ENCODE assay signal across 9 cellular contexts in genomic region chr18:76495435-76496199, GRCh38. TPM values are rescaled to one million over a fixed set of nuclear protein-coding genes. Genes with fewer than 3 reads are reported as not detected.
DNase-seq lines count a peak whose midpoint lies in the region; ATAC-seq lines count a peak whose summit lies in the region.
"Had no signal": no experiment of that assay in that cellular context is flagged by ENCODE, and none has a peak within 500 bp of the region (broad histone marks: within the 10 kb centered on the region; RNA-seq: fewer than 3 reads in every experiment).

No MANE protein-coding gene starts in this region.

- DNase-seq in NCI-H1105 (lab: John Stamatoyannopoulos, UW) = peak; percentile 13
- DNase-seq in NCI-H1105 treated with DMSO at 0.1 percent for 48 hours (lab: John Stamatoyannopoulos, UW) = no peak
- peak in 9 of 34 experiments; percentile 6 to 35 (median 20) for DNase-seq in T-cell
- DNase-seq in epithelial cell of prostate (ENCODE audit: low read depth, low spot score) = no peak

- peak overlapping the region; percentile 82 for H3K9ac ChIP-seq in HUES48 (ENCODE audit: low read depth, low read length)

- H3K4me1 Mint-ChIP-seq in T-cell = peaks cover 18 to 35% (median 33%) of the 10 kb centered on the region in 3 donors

- H3K4me3 Mint-ChIP-seq in T-cell = peak overlapping the region; percentile 85 to 88 (median 87)

- no peaks in the 10 kb centered on the region for H3K36me3 Mint-ChIP-seq in T-cell

- H3K27ac Mint-ChIP-seq in T-cell = peak overlapping the region; percentile 52 to 55

- CTCF ChIA-PET in T-cell (lab: Charles Lee) = interaction anchor here in 1 of 2 donors (0.6 kb wide), 1 partner anchor 1397 kb away, joined by 3 read pairs; no protein-coding TSS in a partner anchor

- under 1% methylated on average over 44 of the region's 44 CpGs for WGBS in urinary bladder

- POLR2A ChIA-PET in T-cell (lab: Charles Lee) = no interaction called here

- H3K27ac ChIP-seq in HUES48 (ENCODE audit: low read depth, low read length) (peak overlapping the region; percentile 90), epithelial cell of prostate (peak overlapping the region; percentile 83), muscle layer of duodenum (ENCODE audit: low read length) (peak overlapping the region; percentile 86), urinary bladder (ENCODE audit: low read depth) (peak overlapping the region; percentile 68)
- H3K27ac ChIP-seq: C4-2B had no signal

- peaks cover 15% of the 10 kb centered on the region for H3K4me1 ChIP-seq in HUES48 (ENCODE audit: control insufficient read depth, insufficient read depth, low read length)
- H3K4me1 ChIP-seq in muscle layer of duodenum (ENCODE audit: control insufficient read depth in 1 of 2, insufficient read depth in 2 of 2, low read length in 2 of 2) = no peaks in the 10 kb centered on the region
- H3K4me1 ChIP-seq in urinary bladder (ENCODE audit: insufficient read depth) = no peaks in the 10 kb centered on the region

- ATAC-seq in T-cell (replicated peaks in 1 of 4) (peak in 3 of 4 experiments; percentile 3 to 14 (median 7)), GM19035 (IDR thresholded peaks at IDR 0.05; ENCODE audit: unreplicated experiment) (no peak)

- H3K27me3 Mint-ChIP-seq in T-cell = peaks cover 8 to 36% of the 10 kb centered on the region in 2 donors

- H3K36me3 ChIP-seq in HUES48 (ENCODE audit: control insufficient read depth, insufficient read depth, low read length) = no peaks in the 10 kb centered on the region
- H3K36me3 ChIP-seq in muscle layer of duodenum (ENCODE audit: control insufficient read depth in 1 of 2, insufficient read depth in 2 of 2, low read length in 2 of 2) = no peaks in the 10 kb centered on the region
- H3K36me3 ChIP-seq in urinary bladder (ENCODE audit: insufficient read depth) = no peaks in the 10 kb centered on the region

- H3K9me3 Mint-ChIP-seq in T-cell = no peaks in the 10 kb centered on the region

- H3K4me3 ChIP-seq in HUES48 (ENCODE audit: low read depth, low read length) (peak overlapping the region; percentile 88), muscle layer of duodenum (ENCODE audit: low read depth in 1 of 2, low read length in 2 of 2) (peak overlapping the region; percentile 86), urinary bladder (ENCODE audit: low read depth, low read length) (peak overlapping the region; percentile 98)

- peaks cover 54% of the 10 kb centered on the region for H3K27me3 ChIP-seq in HUES48 (ENCODE audit: control insufficient read depth, insufficient read depth, low read length)
- H3K27me3 ChIP-seq in muscle layer of duodenum (ENCODE audit: low read depth, low read length) = no peaks in the 10 kb centered on the region

- H3K9me3 ChIP-seq in HUES48 (ENCODE audit: control insufficient read depth, insufficient read depth, low read length) = no peaks in the 10 kb centered on the region
- no peaks in the 10 kb centered on the region for H3K9me3 ChIP-seq in muscle layer of duodenum (ENCODE audit: control insufficient read depth in 1 of 2, low read length in 2 of 2)

RNA-seq across cellular contexts. Expression of gene ZNF516, which starts 0.6 kb away (rescaled TPM):
- total RNA-seq in T-cell (10 to 100 TPM; 22.0 to 31.8 (median 25.7) TPM), urinary bladder (30.5 TPM)
- polyA plus RNA-seq in urinary bladder = 16.1 TPM
